Comparison of ENCODE assay signal across 8 cellular contexts in genomic region chr2:218269900-218270720, GRCh38. TPM values are rescaled to one million over a fixed set of nuclear protein-coding genes. Genes with fewer than 3 reads are reported as not detected.
A peak's percentile ranks its signal among the peaks of the same experiment; 100 is the strongest.
DNase-seq lines count a peak whose midpoint lies in the region; ATAC-seq, FAIRE-seq and TF ChIP-seq lines count a peak whose summit lies in the region.

Gene AAMP, minus strand, starts transcription at chr2:218270137. Its CDS starts 51 bp downstream, at chr2:218270086.
Gene PNKD, plus strand, starts transcription at chr2:218270519. Its CDS starts 17 bp downstream, at chr2:218270536.

- H3K27me3 ChIP-seq in H1 (replicated peaks in 1 of 4; ENCODE audit: control insufficient read depth in 3 of 4, extremely low read depth in 1 of 4, insufficient read depth in 3 of 4, low read length in 3 of 4), result no peaks in the 10 kb centered on the region

- H2AFZ ChIP-seq in H1 (ENCODE audit: low read length), result peak within 1 kb of the TSS; percentile 48; the same call in 1 of the 2 replicates

- peak within 1 kb of the TSS; percentile 52 for H3K56ac ChIP-seq in H1 (replicated peaks; ENCODE audit: insufficient read length, low read depth, low read length)

- H3K18ac ChIP-seq in H1 (ENCODE audit: extremely low read depth, low read length), result peak within 1 kb of the TSS; percentile 87

- H3K9me3 Mint-ChIP-seq in memory B cell, result no peaks in the 10 kb centered on the region

- H3K27ac ChIP-seq in H1 (ENCODE audit: low read depth, low read length), result peak within 1 kb of the TSS; percentile 28; the same call in 1 of the 2 replicates

- CTCF ChIA-PET in H1 (lab: Charles Lee; ENCODE audit: partially characterized antibody), result interaction anchor here (0.7 to 8.2 kb wide), 11 partner anchors 10 to 161 kb away, joined by 3 to 131 read pairs (median 24); partner anchors contain the start of genes CATIP, GPBAR1 and TMBIM1

- H3K4me1 Mint-ChIP-seq in memory B cell, result peaks cover 45% of the 10 kb centered on the region

- H3K79me2 ChIP-seq in H1 (ENCODE audit: control insufficient read depth in 1 of 2, insufficient read depth in 2 of 2, low read length in 2 of 2), result peaks cover 0 to 10% of the 10 kb centered on the region in 2 experiments; a peak in 2 of 4 replicates

- peak within 1 kb of the TSS; percentile 35 to 88 (median 70) for H3K9ac ChIP-seq in H1 (replicated peaks in 1 of 4; ENCODE audit: extremely low read depth in 1 of 4, low read depth in 3 of 4, low read length in 3 of 4)

- peaks cover 10% of the 10 kb centered on the region for H3K23me2 ChIP-seq in H1 (ENCODE audit: low read depth, low read length)

- H3K14ac ChIP-seq in H1 (ENCODE audit: insufficient read length), result no peak within 1 kb of the TSS

- peaks cover 0 to 7% of the 10 kb centered on the region in 2 experiments for H4K20me1 ChIP-seq in H1 (replicated peaks in 1 of 2; ENCODE audit: control insufficient read depth in 1 of 2, insufficient read depth in 2 of 2, low read length in 2 of 2)

- no peak within 1 kb of the TSS for H3K23ac ChIP-seq in H1 (ENCODE audit: insufficient read length)

- POLR2A ChIA-PET in H1 (lab: Charles Lee; ENCODE audit: partially characterized antibody), result interaction anchor here (0.7 to 2.8 kb wide), 13 partner anchors 10 to 192 kb away, joined by 3 to 29 read pairs (median 5); partner anchors contain the start of gene GPBAR1

- no peak within 1 kb of the TSS for H2AK5ac ChIP-seq in H1 (ENCODE audit: low read depth, low read length)

- FAIRE-seq in HTR-8/SVneo (lab: Jason Lieb, UNC) (peak; percentile 94), H1 (lab: Jason Lieb, UNC) (peak; percentile 42)

- H4K91ac ChIP-seq in H1 (replicated peaks; ENCODE audit: insufficient read length, low read length), result peak within 1 kb of the TSS; percentile 22

- H3K27ac Mint-ChIP-seq in memory B cell, result peak within 1 kb of the TSS; percentile 95

- H3K4me2 ChIP-seq in H1 (ENCODE audit: insufficient read depth in 1 of 2, low read depth in 2 of 2, low read length in 2 of 2), result peak within 1 kb of the TSS; percentile 84 to 95

- peak within 1 kb of the TSS; percentile 61 for H2BK15ac ChIP-seq in H1 (ENCODE audit: low read length)

- peak within 1 kb of the TSS; percentile 27; the same call in 1 of the 2 replicates for H2BK12ac ChIP-seq in H1 (ENCODE audit: low read depth, low read length)

- H3K36me3 ChIP-seq in H1 (ENCODE audit: control insufficient read depth in 2 of 4, insufficient read depth in 4 of 4, low read length in 3 of 4), result peaks cover 12 to 40% (median 21%) of the 10 kb centered on the region in 4 experiments; a peak in 7 of 8 replicates

- peak within 1 kb of the TSS; percentile 89 to 95 (median 92) for H3K4me3 ChIP-seq in H1 (ENCODE audit: extremely low read depth in 1 of 4, insufficient read depth in 2 of 4, low read depth in 3 of 4, low read length in 4 of 4)

- DNase-seq in COLO829 (ENCODE audit: low spot score), result peak; percentile 98
- peak; percentile 99 for DNase-seq in HTR-8/SVneo (ENCODE audit: insufficient read length, low spot score)
- peak; percentile 100 for DNase-seq in NOMO-1 treated with dmso at 0.1 percent for 144 hours (lab: John Stamatoyannopoulos, UW; ENCODE audit: unreplicated experiment)
- DNase-seq in activated CD8-positive, alpha-beta memory T cell treated with anti-CD3 and anti-CD28 coated beads for 48 hours (ENCODE audit: low read depth in 2 of 3, low spot score in 2 of 3), result peak; percentile 99
- DNase-seq in H1 (ENCODE audit: low read depth in 1 of 2, low spot score in 2 of 2), result peak; percentile 97 to 100
- peak; percentile 99 to 100 for DNase-seq in memory B cell (ENCODE audit: low spot score in 2 of 2)
- DNase-seq in stimulated activated CD8-positive, alpha-beta memory T cell treated with anti-CD3 and anti-CD28 coated beads, Interleukin-12 subunit alpha, Interleukin-12 subunit beta, amount 100 ng/mL, for 24 hours (ENCODE audit: extremely low read depth), result peak; percentile 100

- peaks cover 0 to 7% (median 4%) of the 10 kb centered on the region in 4 experiments; a peak in 4 of 7 replicates for H3K4me1 ChIP-seq in H1 (replicated peaks in 1 of 4; ENCODE audit: control insufficient read depth in 3 of 4, insufficient read depth in 4 of 4, low read length in 3 of 4)

- H2BK20ac ChIP-seq in H1 (ENCODE audit: low read length), result no peak within 1 kb of the TSS

- peak within 1 kb of the TSS; percentile 93 for H3K4me3 Mint-ChIP-seq in memory B cell

- H3K4ac ChIP-seq in H1 (replicated peaks; ENCODE audit: insufficient read length, low read depth, low read length), result no peak within 1 kb of the TSS

- ATAC-seq in GM21367 (IDR thresholded peaks at IDR 0.05; ENCODE audit: unreplicated experiment) (peak; percentile 83), memory B cell (ENCODE audit: low read depth) (peak; percentile 83)

- H4K5ac ChIP-seq in H1 (ENCODE audit: insufficient read length, low read depth, low read length), result no peak within 1 kb of the TSS

- no peaks in the 10 kb centered on the region for H3K9me3 ChIP-seq in H1 (ENCODE audit: insufficient read depth in 2 of 2, low read depth in 1 of 2, low read length in 1 of 2)

- TF ChIP-seq CTCF in H1 (IDR thresholded peaks at IDR 0.05; ENCODE audit: control extremely low read depth in 1 of 3, insufficient read depth in 1 of 3, low read depth in 1 of 3, low read length in 3 of 3), result no peak

- peak within 1 kb of the TSS; percentile 69 for H2BK5ac ChIP-seq in H1 (ENCODE audit: low read depth, low read length)

- peaks cover 8% of the 10 kb centered on the region; the same call in 1 of the 2 replicates for H3K79me1 ChIP-seq in H1 (ENCODE audit: low read depth, low read length)

- TF ChIP-seq RAD21 in H1 (IDR thresholded peaks at IDR 0.05 in 1 of 2, conservative IDR thresholded peaks at IDR 0.05 in 1 of 2; ENCODE audit: low read depth in 2 of 2, low read length in 2 of 2), result no peak

- H3K27me3 Mint-ChIP-seq in memory B cell, result no peaks in the 10 kb centered on the region

- peaks cover 29% of the 10 kb centered on the region for H3K36me3 Mint-ChIP-seq in memory B cell

- peak in 1 of 2 experiments; percentile 82; a peak in 2 of 3 replicates for TF ChIP-seq POLR2A in H1 (IDR thresholded peaks at IDR 0.05; ENCODE audit: control extremely low read depth in 1 of 2, low read depth in 2 of 2, low read length in 2 of 2)

- 1% methylated on average over 39 of the region's 64 CpGs; no CpG with 5 or more reads in 1 of the 2 experiments for WGBS in H1 (ENCODE audit: extremely low coverage in 1 of 2, insufficient coverage in 1 of 2, insufficient read length in 1 of 2, insufficient replicate concordance in 2 of 2, low coverage in 1 of 2, low lambda C conversion rate in 2 of 2, missing lambda C conversion rate in 1 of 2), 2 experiments

- H4K8ac ChIP-seq in H1 (ENCODE audit: extremely low read depth, insufficient read depth, low read length), result peak within 1 kb of the TSS; percentile 73; the same call in 1 of the 2 replicates

- no peak within 1 kb of the TSS for H2BK120ac ChIP-seq in H1 (replicated peaks; ENCODE audit: low read depth, low read length)

- no peak for TF ChIP-seq EP300 in H1 (IDR thresholded peaks at IDR 0.05; ENCODE audit: borderline replicate concordance in 1 of 2, low read depth in 2 of 2, low read length in 2 of 2)

TF ChIP-seq in H1, 55 proteins besides CTCF, POLR2A, EP300 and RAD21 (continues in another document):
- TF ChIP-seq HDAC2 (IDR thresholded peaks at IDR 0.05; ENCODE audit: borderline replicate concordance in 1 of 2, low read depth in 2 of 2, low read length in 2 of 2), result peak in 1 of 2 experiments; percentile 13; a peak in 1 of 4 replicates
- TF ChIP-seq CHD2 (IDR thresholded peaks at IDR 0.05; ENCODE audit: low read length), result peak; percentile 89
- no peak for TF ChIP-seq POU5F1 (IDR thresholded peaks at IDR 0.05; ENCODE audit: low read depth, low read length)
- peak; percentile 63 for TF ChIP-seq KDM4A (IDR thresholded peaks at IDR 0.05; ENCODE audit: low read depth, low read length, severe bottlenecking)
- TF ChIP-seq CHD1 (IDR thresholded peaks at IDR 0.05; ENCODE audit: low read depth, low read length), result no peak
- no peak for TF ChIP-seq MAX (IDR thresholded peaks at IDR 0.05)
- TF ChIP-seq E2F6 (IDR thresholded peaks at IDR 0.05), result no peak
- no peak for TF ChIP-seq JUN (IDR thresholded peaks at IDR 0.05; ENCODE audit: low read depth, low read length)
- TF ChIP-seq JUND (IDR thresholded peaks at IDR 0.05; ENCODE audit: low read length), result no peak
- TF ChIP-seq EGR1 (IDR thresholded peaks at IDR 0.05; ENCODE audit: borderline replicate concordance, low read depth, low read length), result peak; percentile 99
- peak; percentile 92 for TF ChIP-seq CREB1 (IDR thresholded peaks at IDR 0.05)
- no peak for TF ChIP-seq KDM1A (IDR thresholded peaks at IDR 0.05; ENCODE audit: borderline replicate concordance, low read length)
- TF ChIP-seq KDM5A (IDR thresholded peaks at IDR 0.05; ENCODE audit: low read length), result no peak; the same call in none of the 2 replicates

RNA-seq across cellular contexts. Expression of gene AAMP, which starts in this region (rescaled TPM):
- 119 and 125 TPM in 2 replicates for total RNA-seq in H1 (2021; fragmentation: NEBNext Ultra II Directional; extraction: Animal tissue kit (Norgen Biotek cat#: 25700))
- polyA plus RNA-seq in H1 (2011; rRNA removed), result 119 and 192 TPM in 2 replicates
- 160 TPM for polyA plus RNA-seq in H1 (2011; cell fraction: cytosol; rRNA removed)
- 186 TPM for polyA plus RNA-seq in H1 (2011; cell fraction: nucleus; rRNA removed)
- polyA plus RNA-seq in H1 (2012, experiment 1 of 2), result 134 to 150 TPM (median 145 TPM) in 4 replicates
- 97.6 TPM for polyA plus RNA-seq in H1 (2012, experiment 2 of 2)
- 53.4 TPM for polyA plus RNA-seq in H1 (2013, experiment 1 of 2)
- 54.8 TPM for polyA plus RNA-seq in H1 (2013, experiment 2 of 2)
- polyA minus RNA-seq in H1 (2011; rRNA and poly(A)+ RNA removed), result 67.0 and 74.5 TPM in 2 replicates
- polyA minus RNA-seq in H1 (2011; cell fraction: cytosol; rRNA and poly(A)+ RNA removed), result 57.8 TPM
- polyA minus RNA-seq in H1 (2011; cell fraction: nucleus; rRNA and poly(A)+ RNA removed), result 29.8 TPM

RNA-seq across cellular contexts. Expression of gene PNKD, which starts in this region (rescaled TPM):
- total RNA-seq in H1 (2021; fragmentation: NEBNext Ultra II Directional; extraction: Animal tissue kit (Norgen Biotek cat#: 25700)), result 43.9 and 44.4 TPM in 2 replicates
- polyA plus RNA-seq in H1 (2011; rRNA removed), result 65.4 and 83.4 TPM in 2 replicates
- 61.9 TPM for polyA plus RNA-seq in H1 (2011; cell fraction: cytosol; rRNA removed)
- 67.0 TPM for polyA plus RNA-seq in H1 (2011; cell fraction: nucleus; rRNA removed)
- polyA plus RNA-seq in H1 (2012, experiment 1 of 2), result 53.5 to 61.6 TPM (median 57.9 TPM) in 4 replicates
- 48.8 TPM for polyA plus RNA-seq in H1 (2012, experiment 2 of 2)
- 55.6 TPM for polyA plus RNA-seq in H1 (2013, experiment 1 of 2)
- polyA plus RNA-seq in H1 (2013, experiment 2 of 2), result 58.0 TPM
- 15.9 and 16.8 TPM in 2 replicates for polyA minus RNA-seq in H1 (2011; rRNA and poly(A)+ RNA removed)
- polyA minus RNA-seq in H1 (2011; cell fraction: cytosol; rRNA and poly(A)+ RNA removed), result 5.7 TPM
- 13.5 TPM for polyA minus RNA-seq in H1 (2011; cell fraction: nucleus; rRNA and poly(A)+ RNA removed)

Comparison
In these comparisons a context has a peak if more than half of its experiments do, and no peak if none do; other contexts are left out.
1. Peak in every context shown above with its lines: DNase-seq, ATAC-seq, H3K4me3 ChIP-seq and H3K27ac ChIP-seq.